In genomic region chr19:15454371-15454800, GRCh38 we compare ENCODE assay signal across 3 cellular contexts.
TF ChIP-seq lines count a peak whose summit lies in the region.

No MANE protein-coding gene starts in this region.

TF ChIP-seq in A549, 52 proteins besides CTCF, POLR2A, EP300 and RAD21:
- TF ChIP-seq CEBPB (IDR thresholded peaks at IDR 0.05), result no peak
- TF ChIP-seq RNF2 (IDR thresholded peaks at IDR 0.05; ENCODE audit: borderline replicate concordance, low read depth), result no peak
- TF ChIP-seq NFE2L2 (conservative IDR thresholded peaks at IDR 0.05; ENCODE audit: low read length), result no peak
- TF ChIP-seq RARB (CRISPR knock-in tag; IDR thresholded peaks at IDR 0.05), result no peak
- TF ChIP-seq ZC3H11A (IDR thresholded peaks at IDR 0.05), result no peak
- no peak for TF ChIP-seq BHLHE40 (IDR thresholded peaks at IDR 0.05; ENCODE audit: low read depth, low read length)
- TF ChIP-seq JUNB (IDR thresholded peaks at IDR 0.05), result no peak
- TF ChIP-seq HMGXB4 (CRISPR knock-in tag; IDR thresholded peaks at IDR 0.05; ENCODE audit: borderline replicate concordance), result no peak
- TF ChIP-seq ELK1 (IDR thresholded peaks at IDR 0.05; ENCODE audit: low read depth, low read length), result no peak
- TF ChIP-seq RCOR1 (IDR thresholded peaks at IDR 0.05; ENCODE audit: low read depth, low read length), result no peak
- TF ChIP-seq PBX3 (IDR thresholded peaks at IDR 0.05), result no peak
- TF ChIP-seq EHF (CRISPR knock-in tag; IDR thresholded peaks at IDR 0.05), result no peak
- no peak for TF ChIP-seq SREBF2 (IDR thresholded peaks at IDR 0.05)
- TF ChIP-seq ATOH8 (CRISPR knock-in tag; IDR thresholded peaks at IDR 0.05; ENCODE audit: low read depth), result no peak
- no peak for TF ChIP-seq HEYL (CRISPR knock-in tag; IDR thresholded peaks at IDR 0.05)

TF ChIP-seq in HepG2, 621 proteins besides CTCF, POLR2A, EP300 and RAD21:
- peak; percentile 27 for TF ChIP-seq YY1 (IDR thresholded peaks at IDR 0.05; ENCODE audit: insufficient read depth, insufficient replicate concordance, low read depth, low read length)
- TF ChIP-seq XRCC5 (optimal IDR thresholded peaks at IDR 0.05; ENCODE audit: low read length), result peak; percentile 45
- TF ChIP-seq KLF9 (CRISPR knock-in tag; IDR thresholded peaks at IDR 0.05; ENCODE audit: low read depth), result no peak
- TF ChIP-seq ZNF225 (CRISPR knock-in tag; IDR thresholded peaks at IDR 0.05), result 0 out of 2 replicates have a peak, but pooled peaks have one; percentile 30
- no peak for TF ChIP-seq ZBTB42 (CRISPR knock-in tag; IDR thresholded peaks at IDR 0.05)
- peak; percentile 42 for TF ChIP-seq STAG1 (CRISPR knock-in tag; IDR thresholded peaks at IDR 0.05)
TF ChIP-seq in HepG2: peak in this region for 4.

TF ChIP-seq in HEK293T, 16 proteins besides CTCF, POLR2A, EP300 and RAD21:
- TF ChIP-seq ELF4 (IDR thresholded peaks at IDR 0.05) (no peak), FOXA1 (IDR thresholded peaks at IDR 0.05) (no peak), NFRKB (IDR thresholded peaks at IDR 0.05) (no peak), PKNOX1 (IDR thresholded peaks at IDR 0.05) (no peak), LEF1 (IDR thresholded peaks at IDR 0.05; ENCODE audit: borderline replicate concordance) (no peak), BHLHE40 (IDR thresholded peaks at IDR 0.05; ENCODE audit: borderline replicate concordance) (no peak), SP1 (IDR thresholded peaks at IDR 0.05) (no peak), L3MBTL2 (conservative IDR thresholded peaks at IDR 0.05) (no peak)
